23 cellular contexts compared by ENCODE assay signal in genomic region chr16:49048557-49048956, GRCh38.
A peak's percentile ranks its signal among the peaks of the same experiment; 100 is the strongest.
DNase-seq lines count a peak whose midpoint lies in the region; ATAC-seq and TF ChIP-seq lines count a peak whose summit lies in the region.
"Had no signal": no experiment of that assay in that cellular context is flagged by ENCODE, and none has a peak within 500 bp of the region (broad histone marks: within the 10 kb centered on the region; RNA-seq: fewer than 3 reads in every experiment).

No MANE protein-coding gene starts in this region.

- H3K27me3 Mint-ChIP-seq in MCF 10A (ENCODE audit: insufficient read depth, unreplicated experiment), result no peaks in the 10 kb centered on the region
- no peaks in the 10 kb centered on the region for H3K27me3 Mint-ChIP-seq in WTC11 (ENCODE audit: low read depth)
- H3K27me3 Mint-ChIP-seq: activated naive CD8-positive, alpha-beta T cell treated with anti-CD3 and anti-CD28 coated beads, Interleukin-2, amount 10 ng/mL, durations not matched to agents 7 days and 5 days had no signal

- no peaks in the 10 kb centered on the region for H3K9me3 ChIP-seq in breast epithelium
- no peaks in the 10 kb centered on the region for H3K9me3 ChIP-seq in upper lobe of right lung
- H3K9me3 ChIP-seq: prostate gland had no signal

- intact Hi-C loops in MCF 10A (cut with micrococcal nuclease) (no loop called here), breast epithelium (cut with DNase I; ENCODE audit: low total_unique reads) (no loop called here), upper lobe of right lung (cut with DNase I) (no loop called here)

- H3K36me3 Mint-ChIP-seq in MCF 10A (ENCODE audit: insufficient read depth, unreplicated experiment), result no peaks in the 10 kb centered on the region
- no peaks in the 10 kb centered on the region for H3K36me3 Mint-ChIP-seq in WTC11
- H3K36me3 Mint-ChIP-seq: activated naive CD8-positive, alpha-beta T cell treated with anti-CD3 and anti-CD28 coated beads, Interleukin-2, amount 10 ng/mL, durations not matched to agents 7 days and 5 days; natural killer cell had no signal

- H3K4me3 ChIP-seq in breast epithelium (no peak overlapping the region), astrocyte of the spinal cord (ENCODE audit: low read depth, low read length) (no peak overlapping the region), upper lobe of right lung (no peak overlapping the region)
- H3K4me3 ChIP-seq: lung, prostate gland, spleen, tibial nerve had no signal

- ATAC-seq in WTC11 (no peak), upper lobe of right lung (no peak)
- ATAC-seq: activated T-cell treated with anti-CD3 and anti-CD28 coated beads, Interleukin-2, amount 50 U/mL, for 72 hours; natural killer cell had no signal

- TF ChIP-seq CTCF in MCF 10A (IDR thresholded peaks at IDR 0.05; ENCODE audit: unreplicated experiment) (no peak), breast epithelium (IDR thresholded peaks at IDR 0.05) (no peak), astrocyte of the spinal cord (IDR thresholded peaks at IDR 0.05; ENCODE audit: low read depth, low read length) (no peak), WTC11 (IDR thresholded peaks at IDR 0.05) (no peak), upper lobe of right lung (IDR thresholded peaks at IDR 0.05) (no peak)

- H3K4me3 Mint-ChIP-seq in MCF 10A (ENCODE audit: unreplicated experiment) (no peak overlapping the region), WTC11 (no peak overlapping the region)
- H3K4me3 Mint-ChIP-seq: activated naive CD8-positive, alpha-beta T cell treated with anti-CD3 and anti-CD28 coated beads, Interleukin-2, amount 10 ng/mL, durations not matched to agents 7 days and 5 days; activated T-cell treated with anti-CD3 and anti-CD28 coated beads, Interleukin-2, amount 50 U/mL, for 72 hours; natural killer cell had no signal

- POLR2A ChIA-PET in MCF 10A (lab: Yijun Ruan, JAX), result no interaction called here
- POLR2A ChIA-PET in WTC11 (lab: Charles Lee), result no interaction called here

- in situ Hi-C loops in astrocyte of the spinal cord (cut with HindIII; ENCODE audit: low sequenced_read_pairs), result no loop called here

- H3K27ac Mint-ChIP-seq in MCF 10A (ENCODE audit: low read depth, unreplicated experiment) (no peak overlapping the region), WTC11 (no peak overlapping the region)
- H3K27ac Mint-ChIP-seq: activated naive CD8-positive, alpha-beta T cell treated with anti-CD3 and anti-CD28 coated beads, Interleukin-2, amount 10 ng/mL, durations not matched to agents 7 days and 5 days; activated T-cell treated with anti-CD3 and anti-CD28 coated beads, Interleukin-2, amount 50 U/mL, for 72 hours; natural killer cell had no signal

- no peak for TF ChIP-seq POLR2A in breast epithelium (IDR thresholded peaks at IDR 0.05)

- H3K27me3 ChIP-seq in breast epithelium (no peaks in the 10 kb centered on the region), upper lobe of right lung (no peaks in the 10 kb centered on the region)
- H3K27me3 ChIP-seq: spleen, tibial nerve had no signal

- H3K27ac ChIP-seq in breast epithelium (no peak overlapping the region), upper lobe of right lung (no peak overlapping the region)
- H3K27ac ChIP-seq: HL-60, prostate gland, spleen, tibial nerve, VCaP had no signal

- CTCF ChIA-PET in MCF 10A (lab: Yijun Ruan, JAX), result no interaction called here
- CTCF ChIA-PET in WTC11 (lab: Charles Lee), result no interaction called here

- no peaks in the 10 kb centered on the region for H3K36me3 ChIP-seq in breast epithelium
- no peaks in the 10 kb centered on the region for H3K36me3 ChIP-seq in upper lobe of right lung
- H3K36me3 ChIP-seq: prostate gland, spleen, tibial nerve had no signal

- H3K4me1 ChIP-seq in breast epithelium (no peaks in the 10 kb centered on the region), upper lobe of right lung (no peaks in the 10 kb centered on the region)
- H3K4me1 ChIP-seq: prostate gland, spleen, tibial nerve had no signal

- no TSS peak for BruUV-seq in MCF 10A (replicated peaks; lab: Mats Ljungman, UMichigan)

- H3K4me1 Mint-ChIP-seq in MCF 10A (ENCODE audit: insufficient read depth, unreplicated experiment) (peaks cover 6% of the 10 kb centered on the region), WTC11 (no peaks in the 10 kb centered on the region)
- H3K4me1 Mint-ChIP-seq: activated naive CD8-positive, alpha-beta T cell treated with anti-CD3 and anti-CD28 coated beads, Interleukin-2, amount 10 ng/mL, durations not matched to agents 7 days and 5 days; natural killer cell had no signal

- no peaks in the 10 kb centered on the region for H3K9me3 Mint-ChIP-seq in MCF 10A (ENCODE audit: unreplicated experiment)
- 0 out of 2 replicates have a peak, but pooled peaks cover 5% of the 10 kb centered on the region for H3K9me3 Mint-ChIP-seq in WTC11

- DNase-seq in MCF 10A (ENCODE audit: unreplicated experiment), result peak; percentile 43
- no peak for DNase-seq in breast epithelium (ENCODE audit: low spot score in 2 of 2)
- peak; percentile 47 for DNase-seq in astrocyte of the spinal cord (ENCODE audit: low read depth, low spot score)
- peak; percentile 26 to 46 for DNase-seq in hippocampal formation (lab: John Stamatoyannopoulos, UW)
- DNase-seq in NCI-H526 treated with DMSO at 0.1 percent for 48 hours (lab: John Stamatoyannopoulos, UW), result no peak
- DNase-seq in WTC11 (ENCODE audit: low spot score), result no peak
- no peak for DNase-seq in stimulated activated CD8-positive, alpha-beta memory T cell treated with anti-CD3 and anti-CD28 coated beads, Interleukin-4, amount 100 ng/mL, for 48 hours
- DNase-seq in upper lobe of right lung, result no peak
- DNase-seq: 8988T; activated naive CD8-positive, alpha-beta T cell treated with anti-CD3 and anti-CD28 coated beads, Interleukin-2, amount 10 ng/mL, durations not matched to agents 7 days and 5 days; activated T-cell treated with anti-CD3 and anti-CD28 coated beads, Interleukin-2, amount 50 U/mL, for 72 hours; DMS153; GOT3; natural killer cell; NCI-H1417 treated with DMSO at 0.1 percent for 48 hours; NCI-H2227 treated with DMSO at 0.1 percent for 48 hours; spleen; T-helper 1 cell had no signal

TF ChIP-seq in WTC11, 78 proteins besides CTCF, POLR2A, EP300 and RAD21 (continues in another document):
- TF ChIP-seq ZNF232 (CRISPR knock-in tag; IDR thresholded peaks at IDR 0.05), result no peak
- TF ChIP-seq, protein P1, sequence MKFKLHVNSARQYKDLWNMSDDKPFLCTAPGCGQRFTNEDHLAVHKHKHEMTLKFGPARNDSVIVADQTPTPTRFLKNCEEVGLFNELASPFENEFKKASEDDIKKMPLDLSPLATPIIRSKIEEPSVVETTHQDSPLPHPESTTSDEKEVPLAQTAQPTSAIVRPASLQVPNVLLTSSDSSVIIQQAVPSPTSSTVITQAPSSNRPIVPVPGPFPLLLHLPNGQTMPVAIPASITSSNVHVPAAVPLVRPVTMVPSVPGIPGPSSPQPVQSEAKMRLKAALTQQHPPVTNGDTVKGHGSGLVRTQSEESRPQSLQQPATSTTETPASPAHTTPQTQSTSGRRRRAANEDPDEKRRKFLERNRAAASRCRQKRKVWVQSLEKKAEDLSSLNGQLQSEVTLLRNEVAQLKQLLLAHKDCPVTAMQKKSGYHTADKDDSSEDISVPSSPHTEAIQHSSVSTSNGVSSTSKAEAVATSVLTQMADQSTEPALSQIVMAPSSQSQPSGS (CRISPR knock-in tag; IDR thresholded peaks at IDR 0.05; ENCODE audit: borderline replicate concordance, low read depth), result no peak
- no peak for TF ChIP-seq NFE2L1 (CRISPR knock-in tag; IDR thresholded peaks at IDR 0.05)
- no peak for TF ChIP-seq ATF3 (CRISPR knock-in tag; conservative IDR thresholded peaks at IDR 0.05)
- TF ChIP-seq AR (CRISPR knock-in tag; IDR thresholded peaks at IDR 0.05), result no peak
- TF ChIP-seq NR1H2 (CRISPR knock-in tag; IDR thresholded peaks at IDR 0.05), result no peak
- no peak for TF ChIP-seq NR3C1 (CRISPR knock-in tag; conservative IDR thresholded peaks at IDR 0.05; ENCODE audit: low read depth)
- no peak for TF ChIP-seq MYBL2 (CRISPR knock-in tag; IDR thresholded peaks at IDR 0.05)
- TF ChIP-seq JAZF1 (CRISPR knock-in tag; IDR thresholded peaks at IDR 0.05), result no peak
- TF ChIP-seq NFATC4 (CRISPR knock-in tag; IDR thresholded peaks at IDR 0.05), result no peak
- no peak for TF ChIP-seq ZNF416 (CRISPR knock-in tag; IDR thresholded peaks at IDR 0.05)
- TF ChIP-seq ATF1 (CRISPR knock-in tag; IDR thresholded peaks at IDR 0.05), result no peak
- no peak for TF ChIP-seq ZNF219 (CRISPR knock-in tag; IDR thresholded peaks at IDR 0.05; ENCODE audit: borderline replicate concordance)
- TF ChIP-seq ZNF423 (CRISPR knock-in tag; IDR thresholded peaks at IDR 0.05), result no peak
- TF ChIP-seq RORB (CRISPR knock-in tag; IDR thresholded peaks at IDR 0.05), result no peak
- TF ChIP-seq, protein P2, sequence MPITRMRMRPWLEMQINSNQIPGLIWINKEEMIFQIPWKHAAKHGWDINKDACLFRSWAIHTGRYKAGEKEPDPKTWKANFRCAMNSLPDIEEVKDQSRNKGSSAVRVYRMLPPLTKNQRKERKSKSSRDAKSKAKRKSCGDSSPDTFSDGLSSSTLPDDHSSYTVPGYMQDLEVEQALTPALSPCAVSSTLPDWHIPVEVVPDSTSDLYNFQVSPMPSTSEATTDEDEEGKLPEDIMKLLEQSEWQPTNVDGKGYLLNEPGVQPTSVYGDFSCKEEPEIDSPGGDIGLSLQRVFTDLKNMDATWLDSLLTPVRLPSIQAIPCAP (CRISPR knock-in tag; IDR thresholded peaks at IDR 0.05), result no peak

Comparison
In these comparisons a context has a peak if more than half of its experiments do, and no peak if none do; other contexts are left out.
1. DNase-seq: peak in MCF 10A (single experiment), astrocyte of the spinal cord (single experiment) and hippocampal formation (2 of 2); none in breast epithelium (0 of 2), NCI-H526 treated with DMSO at 0.1 percent for 48 hours (single experiment), WTC11 (single experiment), stimulated activated CD8-positive, alpha-beta memory T cell treated with anti-CD3 and anti-CD28 coated beads, Interleukin-4, amount 100 ng/mL, for 48 hours (single experiment) and upper lobe of right lung (single experiment).